1 cellular context compared by ENCODE assay signal in the genomic region with DNA sequence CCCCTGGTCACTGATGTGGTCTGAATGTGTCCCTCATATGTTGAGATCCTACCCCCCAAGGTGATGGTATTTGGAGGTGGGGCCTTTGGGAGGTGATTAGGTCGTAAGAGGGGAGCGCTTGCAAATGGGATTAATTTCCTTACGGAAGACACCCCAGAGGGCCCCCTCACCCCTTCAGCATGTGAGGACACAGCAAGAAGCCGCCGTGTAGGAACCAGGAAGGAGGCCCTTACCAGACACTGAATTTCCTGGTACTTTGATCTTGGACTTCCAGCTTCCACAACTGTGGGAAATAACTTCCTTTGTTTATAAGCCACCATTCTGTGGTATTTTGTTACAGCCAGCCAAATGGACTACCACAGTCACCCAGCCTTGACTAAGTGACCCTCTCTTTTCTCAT.
TF ChIP-seq lines count a peak whose summit lies in the region.

No MANE protein-coding gene starts in this region.

TF ChIP-seq in IMR-90, 13 proteins besides CTCF, POLR2A, EP300 and RAD21:
- TF ChIP-seq SMC3 (IDR thresholded peaks at IDR 0.05; ENCODE audit: low read depth, low read length) = no peak
- TF ChIP-seq NFE2L2 (IDR thresholded peaks at IDR 0.05; ENCODE audit: low read depth, low read length) = no peak
- TF ChIP-seq RCOR1 (IDR thresholded peaks at IDR 0.05; ENCODE audit: insufficient replicate concordance, low read length) = no peak
- TF ChIP-seq CHD1 (IDR thresholded peaks at IDR 0.05; ENCODE audit: low read depth, low read length) = no peak
- TF ChIP-seq CEBPB (IDR thresholded peaks at IDR 0.05; ENCODE audit: low read depth, low read length) = no peak
- TF ChIP-seq RFX5 (IDR thresholded peaks at IDR 0.05; ENCODE audit: low read depth, low read length) = no peak
- no peak for TF ChIP-seq MXI1 (IDR thresholded peaks at IDR 0.05; ENCODE audit: borderline replicate concordance, low read depth, low read length)
- TF ChIP-seq FOS (IDR thresholded peaks at IDR 0.05; ENCODE audit: low read depth, low read length) = no peak
- TF ChIP-seq, protein P1, sequence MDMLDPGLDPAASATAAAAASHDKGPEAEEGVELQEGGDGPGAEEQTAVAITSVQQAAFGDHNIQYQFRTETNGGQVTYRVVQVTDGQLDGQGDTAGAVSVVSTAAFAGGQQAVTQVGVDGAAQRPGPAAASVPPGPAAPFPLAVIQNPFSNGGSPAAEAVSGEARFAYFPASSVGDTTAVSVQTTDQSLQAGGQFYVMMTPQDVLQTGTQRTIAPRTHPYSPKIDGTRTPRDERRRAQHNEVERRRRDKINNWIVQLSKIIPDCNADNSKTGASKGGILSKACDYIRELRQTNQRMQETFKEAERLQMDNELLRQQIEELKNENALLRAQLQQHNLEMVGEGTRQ (IDR thresholded peaks at IDR 0.05; ENCODE audit: low read depth, low read length) = no peak
- TF ChIP-seq MAFK (IDR thresholded peaks at IDR 0.05; ENCODE audit: low read depth, low read length) = no peak
- TF ChIP-seq, protein P2, sequence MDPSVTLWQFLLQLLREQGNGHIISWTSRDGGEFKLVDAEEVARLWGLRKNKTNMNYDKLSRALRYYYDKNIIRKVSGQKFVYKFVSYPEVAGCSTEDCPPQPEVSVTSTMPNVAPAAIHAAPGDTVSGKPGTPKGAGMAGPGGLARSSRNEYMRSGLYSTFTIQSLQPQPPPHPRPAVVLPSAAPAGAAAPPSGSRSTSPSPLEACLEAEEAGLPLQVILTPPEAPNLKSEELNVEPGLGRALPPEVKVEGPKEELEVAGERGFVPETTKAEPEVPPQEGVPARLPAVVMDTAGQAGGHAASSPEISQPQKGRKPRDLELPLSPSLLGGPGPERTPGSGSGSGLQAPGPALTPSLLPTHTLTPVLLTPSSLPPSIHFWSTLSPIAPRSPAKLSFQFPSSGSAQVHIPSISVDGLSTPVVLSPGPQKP (IDR thresholded peaks at IDR 0.05; ENCODE audit: borderline replicate concordance, low read depth, low read length) = no peak
- TF ChIP-seq BHLHE40 (IDR thresholded peaks at IDR 0.05; ENCODE audit: low read depth, low read length) = no peak
- TF ChIP-seq MAZ (IDR thresholded peaks at IDR 0.05; ENCODE audit: borderline replicate concordance, low read depth, low read length) = no peak
